In the genomic region with DNA sequence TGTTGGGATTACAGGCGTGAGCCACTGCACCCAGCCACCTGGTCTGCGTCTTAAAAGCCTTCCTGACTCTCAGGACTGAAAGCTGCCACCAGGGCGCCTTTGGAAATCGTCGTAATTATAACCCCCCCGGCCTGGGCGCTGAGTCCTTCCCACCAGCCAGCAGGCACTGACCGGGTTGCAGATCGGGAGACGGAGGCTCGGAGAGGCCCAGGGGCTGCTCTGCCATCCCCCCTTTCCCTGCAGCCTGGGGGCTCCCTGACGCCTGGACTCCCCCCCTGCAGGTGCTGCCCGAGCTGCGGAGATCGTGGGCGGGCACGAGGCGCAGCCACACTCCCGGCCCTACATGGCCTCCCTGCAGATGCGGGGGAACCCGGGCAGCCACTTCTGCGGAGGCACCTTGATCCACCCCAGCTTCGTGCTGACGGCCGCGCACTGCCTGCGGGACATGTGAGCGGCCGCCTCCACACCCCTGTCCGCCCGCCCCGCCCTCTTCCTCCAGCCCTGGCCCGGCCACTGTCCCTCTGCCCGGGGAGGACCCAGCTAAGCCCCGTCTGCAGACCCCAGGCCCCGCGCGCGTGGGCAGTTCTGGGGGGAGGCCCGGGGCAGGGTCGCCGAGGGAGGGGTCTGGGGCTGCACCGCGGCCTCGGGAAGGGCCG, we compare ENCODE assay signal across 1 cellular context.
A peak's percentile ranks its signal among the peaks of the same experiment; 100 is the strongest.
TF ChIP-seq lines count a peak whose summit lies in the region.

No MANE protein-coding gene starts in this region.

TF ChIP-seq in HEK293, 187 proteins besides CTCF, POLR2A, EP300 and RAD21 (continued from another document):
- TF ChIP-seq YY1 (tag by site-specific recombination; IDR thresholded peaks at IDR 0.05) (no peak), ZBTB8A (tag by site-specific recombination; IDR thresholded peaks at IDR 0.05) (peak; percentile 31; the same call in 1 of the 2 replicates), ZBTB17 (tag by site-specific recombination; IDR thresholded peaks at IDR 0.05) (peak; percentile 33; the same call in 1 of the 2 replicates), KLF16 (tag by site-specific recombination; IDR thresholded peaks at IDR 0.05) (no peak)
